11 cellular contexts compared by ENCODE assay signal in the genomic region with DNA sequence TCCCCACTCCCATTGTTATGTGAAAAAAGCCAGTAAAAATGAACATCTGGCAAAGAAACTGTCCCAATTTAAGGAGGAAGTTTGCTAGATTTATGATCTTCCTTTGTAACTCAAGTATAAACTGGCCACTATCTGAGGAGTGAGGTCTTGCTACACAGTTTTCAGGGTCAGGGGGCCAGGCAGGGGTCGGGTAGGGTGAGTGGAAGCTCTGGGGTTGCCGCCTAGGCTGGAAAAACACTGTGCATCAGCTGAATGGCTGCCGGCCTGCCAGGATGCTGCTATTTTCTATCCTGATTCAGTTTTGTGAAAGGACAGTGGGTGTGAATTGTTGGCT.
DNase-seq lines count a peak whose midpoint lies in the region; ATAC-seq and TF ChIP-seq lines count a peak whose summit lies in the region.
"Had no signal": no experiment of that assay in that cellular context is flagged by ENCODE, and none has a peak within 500 bp of the region (broad histone marks: within the 10 kb centered on the region; RNA-seq: fewer than 3 reads in every experiment).

No MANE protein-coding gene starts in this region.

- H3F3A ChIP-seq in GM23248 (ENCODE audit: insufficient read depth) = no peaks in the 10 kb centered on the region

- peak overlapping the region; percentile 46 for H2AFZ ChIP-seq in GM23248

- H3K36me3 ChIP-seq in GM23248 (ENCODE audit: low read depth) = no peaks in the 10 kb centered on the region
- H3K36me3 ChIP-seq in rectal smooth muscle tissue (ENCODE audit: control insufficient read depth, insufficient read depth, low read length) = no peaks in the 10 kb centered on the region
- H3K36me3 ChIP-seq in WERI-Rb-1 = no peaks in the 10 kb centered on the region

- no peak overlapping the region for H3K9ac ChIP-seq in GM23248
- no peak overlapping the region for H3K9ac ChIP-seq in rectal smooth muscle tissue (ENCODE audit: low read length)

- no peaks in the 10 kb centered on the region for H3K27me3 ChIP-seq in GM23248 (replicated peaks; ENCODE audit: insufficient read depth)
- H3K27me3 ChIP-seq in layer of hippocampus (ENCODE audit: control insufficient read depth, insufficient read depth, low read length) = no peaks in the 10 kb centered on the region
- H3K27me3 ChIP-seq in rectal smooth muscle tissue (ENCODE audit: control insufficient read depth, insufficient read depth, low read length) = no peaks in the 10 kb centered on the region
- no peaks in the 10 kb centered on the region for H3K27me3 ChIP-seq in WERI-Rb-1 (ENCODE audit: insufficient read depth, low read depth, severe bottlenecking)

- no peak for TF ChIP-seq POLR2A in erythroblast (IDR thresholded peaks at IDR 0.05; ENCODE audit: low read length)

- no peaks in the 10 kb centered on the region for H4K20me1 ChIP-seq in GM23248 (ENCODE audit: insufficient read depth)

- no peak overlapping the region for H3K27ac ChIP-seq in GM23248
- H3K27ac ChIP-seq in cingulate gyrus (ENCODE audit: low read depth, low read length) = peak overlapping the region; percentile 90
- peak overlapping the region; percentile 92 for H3K27ac ChIP-seq in layer of hippocampus (ENCODE audit: low read depth, low read length)
- H3K27ac ChIP-seq in rectal smooth muscle tissue (ENCODE audit: low read depth, low read length) = peak overlapping the region; percentile 71
- no peak overlapping the region for H3K27ac ChIP-seq in WERI-Rb-1

- no peaks in the 10 kb centered on the region for H3K9me2 ChIP-seq in GM23248 (ENCODE audit: insufficient read depth)

- no peak for ATAC-seq in GM18517 (IDR thresholded peaks at IDR 0.05; ENCODE audit: unreplicated experiment)

- no peak for TF ChIP-seq CTCF in WERI-Rb-1 (IDR thresholded peaks at IDR 0.05; ENCODE audit: low read depth, low read length)

- H3K79me2 ChIP-seq in GM23248 (ENCODE audit: insufficient read depth) = peaks cover 85% of the 10 kb centered on the region

- H3K4me1 ChIP-seq in GM23248 (ENCODE audit: insufficient read depth) (peaks cover 20% of the 10 kb centered on the region), rectal smooth muscle tissue (ENCODE audit: control insufficient read depth, insufficient read depth, low read length) (peaks cover 16% of the 10 kb centered on the region)

- H3K9me3 ChIP-seq in GM23248 (ENCODE audit: low read depth) (no peaks in the 10 kb centered on the region), WERI-Rb-1 (ENCODE audit: severe bottlenecking) (no peaks in the 10 kb centered on the region)

- H3K4me2 ChIP-seq in GM23248 (ENCODE audit: unreplicated experiment) = no peak overlapping the region

- 32 to 35% methylated on average over 3 of the region's 3 CpGs for WGBS in GM23248 (ENCODE audit: low coverage in 1 of 2, low lambda C conversion rate in 2 of 2, missing lambda C conversion rate in 2 of 2), 2 experiments

- H3K4me3 ChIP-seq in GM23248 (no peak overlapping the region), rectal smooth muscle tissue (ENCODE audit: low read length) (no peak overlapping the region), WERI-Rb-1 (ENCODE audit: low read depth, low read length) (no peak overlapping the region)

- in situ Hi-C loops in GM23248 (cut with MboI) = no loop called here

- DNase-seq in GM23248 = no peak
- DNase-seq in erythroblast (lab: John Stamatoyannopoulos, UW) = no peak
- no peak for DNase-seq in SHP77 treated with DMSO at 0.1 percent for 48 hours (lab: John Stamatoyannopoulos, UW)
- DNase-seq in WERI-Rb-1 = no peak
- DNase-seq: NCI-H2029 treated with DMSO at 0.1 percent for 48 hours; stimulated activated CD4-positive, alpha-beta T cell treated with anti-CD3 and anti-CD28 coated beads, Interleukin-12 subunit alpha, Interleukin-12 subunit beta, amount 100 ng/mL, for 4 hours; T-helper 9 cell had no signal

Comparison
In these comparisons a context has a peak if more than half of its experiments do, and no peak if none do; other contexts are left out.
1. H3K27ac ChIP-seq: peak in cingulate gyrus (single experiment), layer of hippocampus (single experiment) and rectal smooth muscle tissue (single experiment); none in GM23248 (single experiment) and WERI-Rb-1 (single experiment).